1 cellular context compared by ENCODE assay signal in genomic region chrX:8201896-8202331, GRCh38.
TF ChIP-seq lines count a peak whose summit lies in the region.

No MANE protein-coding gene starts in this region.

TF ChIP-seq in WTC11, 78 proteins besides CTCF, POLR2A, EP300 and RAD21 (continued from another document):
- TF ChIP-seq, protein P1, sequence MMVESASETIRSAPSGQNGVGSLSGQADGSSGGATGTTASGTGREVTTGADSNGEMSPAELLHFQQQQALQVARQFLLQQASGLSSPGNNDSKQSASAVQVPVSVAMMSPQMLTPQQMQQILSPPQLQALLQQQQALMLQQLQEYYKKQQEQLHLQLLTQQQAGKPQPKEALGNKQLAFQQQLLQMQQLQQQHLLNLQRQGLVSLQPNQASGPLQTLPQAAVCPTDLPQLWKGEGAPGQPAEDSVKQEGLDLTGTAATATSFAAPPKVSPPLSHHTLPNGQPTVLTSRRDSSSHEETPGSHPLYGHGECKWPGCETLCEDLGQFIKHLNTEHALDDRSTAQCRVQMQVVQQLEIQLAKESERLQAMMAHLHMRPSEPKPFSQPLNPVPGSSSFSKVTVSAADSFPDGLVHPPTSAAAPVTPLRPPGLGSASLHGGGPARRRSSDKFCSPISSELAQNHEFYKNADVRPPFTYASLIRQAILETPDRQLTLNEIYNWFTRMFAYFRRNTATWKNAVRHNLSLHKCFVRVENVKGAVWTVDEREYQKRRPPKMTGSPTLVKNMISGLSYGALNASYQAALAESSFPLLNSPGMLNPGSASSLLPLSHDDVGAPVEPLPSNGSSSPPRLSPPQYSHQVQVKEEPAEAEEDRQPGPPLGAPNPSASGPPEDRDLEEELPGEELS (CRISPR knock-in tag; IDR thresholded peaks at IDR 0.05) = no peak
- no peak for TF ChIP-seq ZNF232 (CRISPR knock-in tag; IDR thresholded peaks at IDR 0.05)
- TF ChIP-seq ELF4 (CRISPR knock-in tag; IDR thresholded peaks at IDR 0.05; ENCODE audit: low read depth) = no peak
- TF ChIP-seq, protein P2, sequence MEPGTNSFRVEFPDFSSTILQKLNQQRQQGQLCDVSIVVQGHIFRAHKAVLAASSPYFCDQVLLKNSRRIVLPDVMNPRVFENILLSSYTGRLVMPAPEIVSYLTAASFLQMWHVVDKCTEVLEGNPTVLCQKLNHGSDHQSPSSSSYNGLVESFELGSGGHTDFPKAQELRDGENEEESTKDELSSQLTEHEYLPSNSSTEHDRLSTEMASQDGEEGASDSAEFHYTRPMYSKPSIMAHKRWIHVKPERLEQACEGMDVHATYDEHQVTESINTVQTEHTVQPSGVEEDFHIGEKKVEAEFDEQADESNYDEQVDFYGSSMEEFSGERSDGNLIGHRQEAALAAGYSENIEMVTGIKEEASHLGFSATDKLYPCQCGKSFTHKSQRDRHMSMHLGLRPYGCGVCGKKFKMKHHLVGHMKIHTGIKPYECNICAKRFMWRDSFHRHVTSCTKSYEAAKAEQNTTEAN (CRISPR knock-in tag; IDR thresholded peaks at IDR 0.05) = no peak
- TF ChIP-seq HMGA2 (CRISPR knock-in tag; IDR thresholded peaks at IDR 0.05) = no peak
- no peak for TF ChIP-seq PRRX2 (CRISPR knock-in tag; IDR thresholded peaks at IDR 0.05)
- no peak for TF ChIP-seq RELA (CRISPR knock-in tag; IDR thresholded peaks at IDR 0.05; ENCODE audit: borderline replicate concordance)
- no peak for TF ChIP-seq ZNF532 (CRISPR knock-in tag; IDR thresholded peaks at IDR 0.05; ENCODE audit: borderline replicate concordance)
- TF ChIP-seq GABPB1 (CRISPR knock-in tag; IDR thresholded peaks at IDR 0.05) = no peak
